Comparison of ENCODE assay signal across 8 cellular contexts in genomic region chr6:157099912-157100593, GRCh38.
DNase-seq lines count a peak whose midpoint lies in the region; ATAC-seq lines count a peak whose summit lies in the region.

No MANE protein-coding gene starts in this region.

- H3K27me3 Mint-ChIP-seq in activated T-cell treated with anti-CD3 and anti-CD28 coated beads, Interleukin-2, amount 50 U/mL, for 24 hours = no peaks in the 10 kb centered on the region

- DNase-seq in activated T-cell treated with anti-CD3 and anti-CD28 coated beads, Interleukin-2, amount 50 U/mL, for 24 hours = peak; percentile 43
- DNase-seq in stimulated activated CD4-positive, alpha-beta T cell treated with anti-CD3 and anti-CD28 coated beads, Interleukin-15, amount 100 ng/mL, for 24 hours = peak; percentile 67
- no peak for DNase-seq in NK-92 treated with Interleukin-12 subunit alpha and Interleukin-12 subunit beta, amount 100 ng/mL, for 24 hours (lab: John Stamatoyannopoulos, UW)
- DNase-seq in SIG-M5 treated with dmso at 0.1 percent for 504 hours (lab: John Stamatoyannopoulos, UW; ENCODE audit: unreplicated experiment) (no peak), middle frontal gyrus (ENCODE audit: extremely low spot score, low spot score) (no peak), SHP77 treated with DMSO at 0.1 percent for 48 hours (lab: John Stamatoyannopoulos, UW) (no peak)

- peaks cover 68% of the 10 kb centered on the region for H3K4me1 Mint-ChIP-seq in activated T-cell treated with anti-CD3 and anti-CD28 coated beads, Interleukin-2, amount 50 U/mL, for 24 hours (ENCODE audit: low read depth)

- H3K36me3 Mint-ChIP-seq in activated T-cell treated with anti-CD3 and anti-CD28 coated beads, Interleukin-2, amount 50 U/mL, for 24 hours (ENCODE audit: low read depth) = peaks cover 46% of the 10 kb centered on the region

- H3K27ac Mint-ChIP-seq in activated T-cell treated with anti-CD3 and anti-CD28 coated beads, Interleukin-2, amount 50 U/mL, for 24 hours = peak overlapping the region; percentile 90

- H3K9me3 Mint-ChIP-seq in activated T-cell treated with anti-CD3 and anti-CD28 coated beads, Interleukin-2, amount 50 U/mL, for 24 hours = no peaks in the 10 kb centered on the region

- peak; percentile 92 for ATAC-seq in GM19467 (IDR thresholded peaks at IDR 0.05; ENCODE audit: unreplicated experiment)
- ATAC-seq in HG03439 (IDR thresholded peaks at IDR 0.05; ENCODE audit: unreplicated experiment) = peak; percentile 97

- H3K4me3 Mint-ChIP-seq in activated T-cell treated with anti-CD3 and anti-CD28 coated beads, Interleukin-2, amount 50 U/mL, for 24 hours = peak overlapping the region; percentile 26

Comparison
In these comparisons a context has a peak if more than half of its experiments do, and no peak if none do; other contexts are left out.
1. DNase-seq: peak in activated T-cell treated with anti-CD3 and anti-CD28 coated beads, Interleukin-2, amount 50 U/mL, for 24 hours (single experiment) and stimulated activated CD4-positive, alpha-beta T cell treated with anti-CD3 and anti-CD28 coated beads, Interleukin-15, amount 100 ng/mL, for 24 hours (single experiment); none in NK-92 treated with Interleukin-12 subunit alpha and Interleukin-12 subunit beta, amount 100 ng/mL, for 24 hours (single experiment), SIG-M5 treated with dmso at 0.1 percent for 504 hours (single experiment), middle frontal gyrus (single experiment) and SHP77 treated with DMSO at 0.1 percent for 48 hours (single experiment).